Comparison of ENCODE assay signal across 1 cellular context in the genomic region with DNA sequence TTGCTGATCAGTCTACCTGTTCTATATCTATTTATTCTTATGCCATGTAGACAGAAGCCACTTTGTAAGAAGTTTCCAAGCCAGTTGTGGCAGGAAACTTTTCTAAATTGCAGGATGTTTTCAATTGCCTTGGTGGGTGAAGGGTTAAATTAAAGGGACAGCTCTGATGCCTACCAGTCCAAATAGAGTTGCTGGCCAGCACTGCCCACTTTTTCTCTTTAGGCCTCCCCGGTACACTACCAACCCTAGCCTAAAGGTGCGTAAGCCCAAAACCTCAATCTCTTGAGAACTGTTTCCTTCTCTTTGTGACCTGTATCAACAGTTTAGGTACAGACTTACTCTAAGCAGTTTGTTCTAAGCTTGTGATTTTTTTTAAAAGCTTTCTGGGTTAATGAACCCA.
TF ChIP-seq lines count a peak whose summit lies in the region.

No MANE protein-coding gene starts in this region.

TF ChIP-seq in GM23338, 12 proteins besides CTCF, POLR2A, EP300 and RAD21 (continued from another document):
- no peak for TF ChIP-seq EZH2phosphoT487 (IDR thresholded peaks at IDR 0.05; ENCODE audit: unreplicated experiment)
- no peak for TF ChIP-seq ZNF114 (CRISPR knock-in tag; IDR thresholded peaks at IDR 0.05)
